Comparison of ENCODE assay signal across 7 cellular contexts in the genomic region with DNA sequence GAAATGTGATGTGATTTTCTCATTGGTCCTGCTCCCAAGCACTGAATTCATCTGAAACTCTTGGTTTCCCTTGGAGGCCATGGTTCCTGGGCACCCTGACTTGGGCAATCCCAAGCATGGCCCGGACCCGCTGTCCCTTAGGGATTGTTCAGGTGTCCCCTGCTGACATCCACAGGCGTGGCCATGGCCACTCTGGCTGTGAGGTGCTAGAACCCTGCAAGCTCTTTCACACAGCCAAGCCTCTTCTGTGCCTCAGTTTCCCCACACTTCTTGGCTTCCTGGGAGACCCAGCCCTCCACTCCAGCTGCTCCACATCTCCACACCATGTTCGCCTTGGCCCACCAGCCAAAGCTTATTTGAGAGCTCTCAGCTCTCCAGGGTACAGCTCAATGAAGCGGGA. TPM values are rescaled to one million over a fixed set of nuclear protein-coding genes. Genes with fewer than 3 reads are reported as not detected.
"Had no signal": no experiment of that assay in that cellular context is flagged by ENCODE, and none has a peak within 500 bp of the region (broad histone marks: within the 10 kb centered on the region; RNA-seq: fewer than 3 reads in every experiment).

No MANE protein-coding gene starts in this region.

- ATAC-seq: GM23338, HepG2 had no signal

- H3K4me3 Mint-ChIP-seq: GM23338, H9, IgD-negative memory B cell had no signal

- DNase-seq: H9, HCEC 1CT had no signal

- H3K27ac Mint-ChIP-seq: GM23338, H9, IgD-negative memory B cell had no signal

- H3K27ac ChIP-seq: HL-60 had no signal

- H3K4me3 ChIP-seq: GM23338 had no signal

- H3K9me3 Mint-ChIP-seq: GM23338, H9, IgD-negative memory B cell had no signal

- H3K4me2 ChIP-seq: GM23338 had no signal

- H2AFZ ChIP-seq: GM23338 had no signal

RNA-seq across cellular contexts. Expression of a gene that starts 12.0 kb away (rescaled TPM):
- total RNA-seq: H9, HT1080 had no signal
- polyA plus RNA-seq: IgD-negative memory B cell had no signal

RNA-seq across cellular contexts. Expression of a gene that starts 58.4 kb away (rescaled TPM):
- polyA plus RNA-seq: IgD-negative memory B cell had no signal
